25 cellular contexts compared by ENCODE assay signal in genomic region chrX:118964252-118964651, GRCh38. TPM values are rescaled to one million over a fixed set of nuclear protein-coding genes. Genes with fewer than 3 reads are reported as not detected.
"Had no signal": no experiment of that assay in that cellular context is flagged by ENCODE, and none has a peak within 500 bp of the region (broad histone marks: within the 10 kb centered on the region; RNA-seq: fewer than 3 reads in every experiment).

No MANE protein-coding gene starts in this region.

- H3K4me1 ChIP-seq: ascending aorta, body of pancreas had no signal

- H3K36me3 ChIP-seq: ascending aorta had no signal

- H3K9me3 ChIP-seq: ascending aorta, body of pancreas had no signal

- H3K27ac ChIP-seq: ascending aorta, body of pancreas had no signal

- DNase-seq: activated CD4-positive, alpha-beta T cell treated with anti-CD3 and anti-CD28 coated beads for 48 hours; activated CD4-positive, alpha-beta T cell treated with anti-CD3 and anti-CD28 coated beads, Interleukin-2, amount 50 U/mL, for 4 hours; activated CD4-positive, CD25-positive, alpha-beta regulatory T cell treated with anti-CD3 and anti-CD28 coated beads, Interleukin-2, amount 50 U/mL, for 72 hours; activated CD8-positive, alpha-beta memory T cell treated with anti-CD3 and anti-CD28 coated beads, Interleukin-2, amount 50 U/mL, for 48 hours; activated CD8-positive, alpha-beta T cell treated with anti-CD3 and anti-CD28 coated beads, Interleukin-2, amount 10 ng/mL, durations not matched to agents 7 days and 5 days; activated effector memory CD4-positive, alpha-beta T cell treated with anti-CD3 and anti-CD28 coated beads, Interleukin-2, amount 50 U/mL, for 16 hours; activated naive CD4-positive, alpha-beta T cell treated with Interleukin-2 at 50 U/mL for 16 hours; activated naive CD8-positive, alpha-beta T cell treated with anti-CD3 and anti-CD28 coated beads, Interleukin-2, amount 50 U/mL, for 24 hours; activated T-cell treated with anti-CD3 and anti-CD28 coated beads, Interleukin-2, amount 50 U/mL, for 1 hour; amniotic stem cell; body of pancreas; NCI-H1092; NCI-H1417; NCI-H1930; NCI-H2171; NCI-H345; NCI-H510A; NCI-H526 treated with DMSO at 0.1 percent for 48 hours; NCI-H82; SIG-M5; T-helper 17 cell; T-helper 9 cell had no signal

- H3K4me3 ChIP-seq: ascending aorta, body of pancreas had no signal

- ATAC-seq: activated CD8-positive, alpha-beta T cell treated with anti-CD3 and anti-CD28 coated beads, Interleukin-2, amount 10 ng/mL, durations not matched to agents 7 days and 5 days; body of pancreas; T-helper 17 cell; WTC11 had no signal

- H3K27me3 ChIP-seq: ascending aorta, body of pancreas had no signal

RNA-seq across cellular contexts. Expression of gene LONRF3, which starts 10.2 kb away (rescaled TPM):
- total RNA-seq: OCI-LY7, WTC11 had no signal
